ENCODE assay signal across 9 cellular contexts in the genomic region with DNA sequence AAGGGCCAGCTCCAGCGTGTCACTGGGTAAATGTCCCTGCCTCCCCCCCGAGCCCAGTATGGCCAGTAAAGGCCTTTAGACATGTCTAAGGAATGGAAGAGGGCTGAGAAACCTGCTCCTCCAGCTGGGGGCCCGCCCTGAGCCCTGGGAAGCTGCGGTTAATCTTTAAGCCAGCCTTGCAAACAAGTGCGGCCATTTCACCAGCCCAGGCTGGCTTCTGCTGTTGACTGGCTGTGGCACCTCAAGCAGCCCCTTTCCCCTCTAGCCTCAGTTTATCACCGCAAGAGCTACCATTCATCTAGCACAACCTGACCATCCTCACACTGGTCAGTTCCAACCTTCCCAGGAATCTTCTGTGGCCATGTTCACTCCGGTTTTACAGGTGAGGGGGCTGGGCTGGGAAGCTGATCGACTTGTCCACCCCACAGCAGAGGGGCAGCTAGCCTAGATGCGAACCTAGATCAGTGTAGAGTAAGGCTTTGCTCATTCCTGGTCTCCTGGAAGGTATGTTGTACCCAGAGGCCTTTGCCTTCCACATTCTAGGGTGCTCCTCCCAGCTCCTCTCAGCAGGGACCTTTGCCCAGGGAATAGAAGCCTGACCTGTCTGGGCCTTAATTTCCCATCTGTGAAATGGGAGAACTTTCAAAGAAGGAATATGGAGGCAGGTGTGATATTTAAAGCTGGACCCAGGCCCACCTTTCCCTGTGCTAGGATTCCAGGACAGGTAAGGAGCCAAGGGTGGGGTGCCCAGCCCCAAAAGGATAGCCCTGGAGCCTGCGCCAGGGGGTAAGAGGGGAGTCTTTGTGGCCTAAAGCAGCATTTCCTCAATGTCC. TPM values are rescaled to one million over a fixed set of nuclear protein-coding genes. Genes with fewer than 3 reads are reported as not detected.
DNase-seq lines count a peak whose midpoint lies in the region; ATAC-seq and TF ChIP-seq lines count a peak whose summit lies in the region.
"Had no signal": no experiment of that assay in that cellular context is flagged by ENCODE, and none has a peak within 500 bp of the region (broad histone marks: within the 10 kb centered on the region; RNA-seq: fewer than 3 reads in every experiment).

No MANE protein-coding gene starts in this region.

- 0 out of 2 replicates have a peak, but pooled peaks cover 5% of the 10 kb centered on the region for H3K36me3 ChIP-seq in HUES48 (ENCODE audit: control insufficient read depth, insufficient read depth, low read length)
- H3K36me3 ChIP-seq in naive thymus-derived CD4-positive, alpha-beta T cell (ENCODE audit: control insufficient read depth in 2 of 3, insufficient read depth in 3 of 3, low read length in 3 of 3), result no peaks in the 10 kb centered on the region

- H3K4me3 Mint-ChIP-seq in central memory CD8-positive, alpha-beta T cell, result peak overlapping the region; percentile 75
- H3K4me3 Mint-ChIP-seq in naive thymus-derived CD4-positive, alpha-beta T cell, result peak overlapping the region; percentile 44 to 81 (median 71)

- H3K27ac Mint-ChIP-seq in central memory CD8-positive, alpha-beta T cell (ENCODE audit: low read depth), result no peak overlapping the region
- peak overlapping the region in 2 of 9 donors; percentile 27 to 45 for H3K27ac Mint-ChIP-seq in naive thymus-derived CD4-positive, alpha-beta T cell

- no peak for TF ChIP-seq CTCF in C4-2B (conservative IDR thresholded peaks at IDR 0.05)

- no peak overlapping the region for H3K9ac ChIP-seq in HUES48 (ENCODE audit: low read depth, low read length)

- H3K4me3 ChIP-seq in HUES48 (ENCODE audit: low read depth, low read length), result peak overlapping the region; percentile 59; the same call in 1 of the 2 replicates
- H3K4me3 ChIP-seq in naive thymus-derived CD4-positive, alpha-beta T cell (ENCODE audit: low read length), result no peak overlapping the region

- no peaks in the 10 kb centered on the region for H3K36me3 Mint-ChIP-seq in central memory CD8-positive, alpha-beta T cell (ENCODE audit: insufficient read depth)
- H3K36me3 Mint-ChIP-seq in naive thymus-derived CD4-positive, alpha-beta T cell, result no peaks in the 10 kb centered on the region
- H3K36me3 Mint-ChIP-seq: activated naive CD4-positive, alpha-beta T cell treated with anti-CD3 and anti-CD28 coated beads, Interleukin-2, amount 50 U/mL, for 72 hours had no signal

- DNase-seq in central memory CD8-positive, alpha-beta T cell (ENCODE audit: low spot score in 2 of 2), result no peak
- DNase-seq in naive thymus-derived CD4-positive, alpha-beta T cell, result no peak
- DNase-seq in amygdala (lab: John Stamatoyannopoulos, UW) (no peak), DMS114 treated with DMSO at 0.1 percent for 48 hours (lab: John Stamatoyannopoulos, UW; ENCODE audit: unreplicated experiment) (no peak)

- ATAC-seq in central memory CD8-positive, alpha-beta T cell (replicated peaks; ENCODE audit: extremely low read depth, poor library complexity, severe bottlenecking), result no peak
- ATAC-seq in naive thymus-derived CD4-positive, alpha-beta T cell, result no peak
- no peak for ATAC-seq in HG03432 (IDR thresholded peaks at IDR 0.05; ENCODE audit: unreplicated experiment)
- ATAC-seq in HG03521 (IDR thresholded peaks at IDR 0.05; ENCODE audit: unreplicated experiment), result no peak

- CTCF ChIA-PET in naive thymus-derived CD4-positive, alpha-beta T cell (lab: Charles Lee), result no interaction called here

- peaks cover 10% of the 10 kb centered on the region for H3K4me1 Mint-ChIP-seq in central memory CD8-positive, alpha-beta T cell
- H3K4me1 Mint-ChIP-seq in naive thymus-derived CD4-positive, alpha-beta T cell, result peaks cover 0 to 25% (median 13%) of the 10 kb centered on the region in 7 donors

- intact Hi-C loops in naive thymus-derived CD4-positive, alpha-beta T cell (cut with micrococcal nuclease), result loop anchor here in 1 of 2 donors (5.0 kb wide), 2 partner anchors 38 to 57 kb away; partner anchors contain the start of gene MANBAL

- H3K27ac ChIP-seq in C4-2B (peak overlapping the region; percentile 67), HUES48 (ENCODE audit: low read depth, low read length) (peak overlapping the region; percentile 54)
- no peak overlapping the region for H3K27ac ChIP-seq in naive thymus-derived CD4-positive, alpha-beta T cell (ENCODE audit: low read depth, low read length)

- H3K4me1 ChIP-seq in HUES48 (ENCODE audit: control insufficient read depth, insufficient read depth, low read length), result peaks cover 5% of the 10 kb centered on the region; the same call in 1 of the 2 replicates
- H3K4me1 ChIP-seq in naive thymus-derived CD4-positive, alpha-beta T cell (ENCODE audit: control insufficient read depth in 2 of 2, insufficient read depth in 2 of 2, low read length in 2 of 2), result peaks cover 0 to 5% of the 10 kb centered on the region in 2 donors

- no peaks in the 10 kb centered on the region for H3K9me3 ChIP-seq in HUES48 (ENCODE audit: control insufficient read depth, insufficient read depth, low read length)
- H3K9me3 ChIP-seq in naive thymus-derived CD4-positive, alpha-beta T cell (ENCODE audit: control insufficient read depth in 2 of 3, low read length in 3 of 3), result no peaks in the 10 kb centered on the region

- no peaks in the 10 kb centered on the region for H3K9me3 Mint-ChIP-seq in central memory CD8-positive, alpha-beta T cell
- no peaks in the 10 kb centered on the region for H3K9me3 Mint-ChIP-seq in naive thymus-derived CD4-positive, alpha-beta T cell
- H3K9me3 Mint-ChIP-seq: activated naive CD4-positive, alpha-beta T cell treated with anti-CD3 and anti-CD28 coated beads, Interleukin-2, amount 50 U/mL, for 72 hours had no signal

- H3K27me3 Mint-ChIP-seq in central memory CD8-positive, alpha-beta T cell, result no peaks in the 10 kb centered on the region
- H3K27me3 Mint-ChIP-seq in naive thymus-derived CD4-positive, alpha-beta T cell, result peaks cover 0 to 1% (median 0%) of the 10 kb centered on the region in 5 donors

- POLR2A ChIA-PET in naive thymus-derived CD4-positive, alpha-beta T cell (lab: Charles Lee), result no interaction called here

- H3K27me3 ChIP-seq in HUES48 (ENCODE audit: control insufficient read depth, insufficient read depth, low read length), result no peaks in the 10 kb centered on the region
- H3K27me3 ChIP-seq in naive thymus-derived CD4-positive, alpha-beta T cell (ENCODE audit: control insufficient read depth in 2 of 2, insufficient read depth in 2 of 2, low read length in 2 of 2), result no peaks in the 10 kb centered on the region

RNA-seq across cellular contexts. Expression of gene SRC, which starts 1.2 kb away (rescaled TPM):
- 10 to 100 TPM in 1 of 5 experiments, 1 to 10 TPM in 4; 2.8 to 26.6 (median 4.4) TPM for total RNA-seq in naive thymus-derived CD4-positive, alpha-beta T cell
- polyA plus RNA-seq in naive thymus-derived CD4-positive, alpha-beta T cell, result under 1 TPM; 0.63 to 0.82 TPM

RNA-seq across cellular contexts. Expression of gene MANBAL, which starts 55.3 kb away (rescaled TPM):
- 10 to 100 TPM in 3 of 5 experiments, 1 to 10 TPM in 2; 4.2 to 12.3 (median 11.5) TPM for total RNA-seq in naive thymus-derived CD4-positive, alpha-beta T cell
- polyA plus RNA-seq in naive thymus-derived CD4-positive, alpha-beta T cell, result 10 to 100 TPM; 21.2 to 28.4 TPM
